Comparison of ENCODE assay signal across 13 cellular contexts in the genomic region with DNA sequence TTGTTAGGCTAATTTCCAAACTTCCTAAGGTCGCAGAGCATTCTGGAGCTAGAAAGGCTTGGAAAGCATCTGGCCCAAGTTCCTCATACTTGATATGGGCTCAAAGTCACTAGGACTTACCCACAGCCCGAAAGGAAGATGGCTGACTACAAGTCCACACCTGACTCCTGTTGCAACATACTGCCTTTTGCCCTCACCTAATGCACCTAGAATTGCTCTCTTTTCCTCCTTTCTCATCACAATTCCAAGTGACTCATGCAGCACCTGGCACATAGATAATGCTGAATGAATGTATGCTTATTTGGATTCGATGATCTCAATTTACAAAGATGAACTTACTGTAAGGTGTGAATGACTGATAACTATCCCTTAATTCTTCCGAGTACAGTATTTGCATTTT.
DNase-seq lines count a peak whose midpoint lies in the region; ATAC-seq, FAIRE-seq and TF ChIP-seq lines count a peak whose summit lies in the region.
"Had no signal": no experiment of that assay in that cellular context is flagged by ENCODE, and none has a peak within 500 bp of the region (broad histone marks: within the 10 kb centered on the region; RNA-seq: fewer than 3 reads in every experiment).

No MANE protein-coding gene starts in this region.

- WGBS in H1 (ENCODE audit: extremely low coverage in 1 of 2, insufficient coverage in 1 of 2, insufficient read length in 1 of 2, insufficient replicate concordance in 2 of 2, low coverage in 1 of 2, low lambda C conversion rate in 2 of 2, missing lambda C conversion rate in 1 of 2), 2 experiments = 93% methylated on average over 4 of the region's 4 CpGs; no CpG with 5 or more reads in 1 of the 2 experiments
- WGBS in right lobe of liver (ENCODE audit: insufficient coverage, low coverage, low lambda C conversion rate, missing lambda C conversion rate) = 46% methylated on average over 4 of the region's 4 CpGs

- H3K23me2 ChIP-seq in H1 (ENCODE audit: low read depth, low read length) = no peaks in the 10 kb centered on the region

- no peak overlapping the region for H4K91ac ChIP-seq in H1 (replicated peaks; ENCODE audit: insufficient read length, low read length)

- H4K20me1 ChIP-seq in H1 (replicated peaks in 1 of 2; ENCODE audit: control insufficient read depth in 1 of 2, insufficient read depth in 2 of 2, low read length in 2 of 2) = peaks cover 0 to 5% of the 10 kb centered on the region in 2 experiments

- no peak overlapping the region for H3K9ac ChIP-seq in H1 (replicated peaks in 1 of 4; ENCODE audit: extremely low read depth in 1 of 4, low read depth in 3 of 4, low read length in 3 of 4)

- H2BK15ac ChIP-seq in H1 (ENCODE audit: low read length) = no peak overlapping the region

- no peak overlapping the region for H3K18ac ChIP-seq in H1 (ENCODE audit: extremely low read depth, low read length)

- H2BK12ac ChIP-seq in H1 (ENCODE audit: low read depth, low read length) = no peak overlapping the region

- no peaks in the 10 kb centered on the region for H3K9me3 ChIP-seq in left ventricle myocardium inferior (replicated peaks)
- no peaks in the 10 kb centered on the region for H3K9me3 ChIP-seq in H1 (ENCODE audit: insufficient read depth in 2 of 2, low read depth in 1 of 2, low read length in 1 of 2)
- no peaks in the 10 kb centered on the region for H3K9me3 ChIP-seq in right lobe of liver
- H3K9me3 ChIP-seq: BE2C, prostate gland, tibial nerve had no signal

- H3K27ac ChIP-seq in left ventricle myocardium inferior (replicated peaks) = peak overlapping the region; percentile 92
- H3K27ac ChIP-seq in H1 (ENCODE audit: low read depth, low read length) = no peak overlapping the region
- peak overlapping the region; percentile 23 to 81 (median 37) for H3K27ac ChIP-seq in right lobe of liver

- H3K4me1 ChIP-seq in left ventricle myocardium inferior (peaks cover 99% of the 10 kb centered on the region), H1 (replicated peaks in 1 of 4; ENCODE audit: control insufficient read depth in 3 of 4, insufficient read depth in 4 of 4, low read length in 3 of 4) (peaks cover 0 to 2% (median 0%) of the 10 kb centered on the region in 4 experiments; a peak in 2 of 7 replicates), right lobe of liver (peaks cover 0 to 25% (median 2%) of the 10 kb centered on the region in 4 donors)
- H3K4me1 ChIP-seq: BE2C, prostate gland had no signal

- H3K79me2 ChIP-seq in H1 (ENCODE audit: control insufficient read depth in 1 of 2, insufficient read depth in 2 of 2, low read length in 2 of 2) = no peaks in the 10 kb centered on the region

- H3K4me3 ChIP-seq in left ventricle myocardium inferior = no peak overlapping the region
- no peak overlapping the region for H3K4me3 ChIP-seq in H1 (ENCODE audit: extremely low read depth in 1 of 4, insufficient read depth in 2 of 4, low read depth in 3 of 4, low read length in 4 of 4)
- H3K4me3 ChIP-seq in right lobe of liver = no peak overlapping the region
- H3K4me3 ChIP-seq: prostate gland, smooth muscle cell, tibial nerve had no signal

- no peak overlapping the region for H3K56ac ChIP-seq in H1 (replicated peaks; ENCODE audit: insufficient read length, low read depth, low read length)

- POLR2A ChIA-PET in H1 (lab: Charles Lee; ENCODE audit: partially characterized antibody) = no interaction called here

- no peak overlapping the region for H2BK20ac ChIP-seq in H1 (ENCODE audit: low read length)

- no peak for TF ChIP-seq POLR2A in H1 (IDR thresholded peaks at IDR 0.05; ENCODE audit: control extremely low read depth in 1 of 2, low read depth in 2 of 2, low read length in 2 of 2)
- no peak for TF ChIP-seq POLR2A in right lobe of liver (IDR thresholded peaks at IDR 0.05)

- H3K27me3 ChIP-seq in left ventricle myocardium inferior (ENCODE audit: low read depth) (no peaks in the 10 kb centered on the region), H1 (replicated peaks in 1 of 4; ENCODE audit: control insufficient read depth in 3 of 4, extremely low read depth in 1 of 4, insufficient read depth in 3 of 4, low read length in 3 of 4) (no peaks in the 10 kb centered on the region), right lobe of liver (no peaks in the 10 kb centered on the region)
- H3K27me3 ChIP-seq: BE2C, tibial nerve had no signal

- H2BK120ac ChIP-seq in H1 (replicated peaks; ENCODE audit: low read depth, low read length) = no peak overlapping the region

- no peak overlapping the region for H3K4me2 ChIP-seq in H1 (ENCODE audit: insufficient read depth in 1 of 2, low read depth in 2 of 2, low read length in 2 of 2)
- H3K4me2 ChIP-seq: smooth muscle cell had no signal

- H3K4ac ChIP-seq in H1 (replicated peaks; ENCODE audit: insufficient read length, low read depth, low read length) = no peak overlapping the region

- no peak for TF ChIP-seq EP300 in H1 (IDR thresholded peaks at IDR 0.05; ENCODE audit: borderline replicate concordance in 1 of 2, low read depth in 2 of 2, low read length in 2 of 2)

- intact Hi-C loops in left ventricle myocardium inferior (cut with micrococcal nuclease) (loop anchor here (5.0 to 10.0 kb wide), 2 partner anchors 125 to 173 kb away; no protein-coding TSS in a partner anchor), left cardiac atrium (cut with DNase I) (loop anchor here (1.0 to 10.0 kb wide), 4 partner anchors 38 to 172 kb away; partner anchors contain the start of gene SORBS1 (in 1 of the 2)), right lobe of liver (cut with DNase I) (loop anchor here (5.0 to 10.0 kb wide), 3 partner anchors 135 to 173 kb away; partner anchors contain the start of gene SORBS1 (in 1 of the 2))

- no peak overlapping the region for H3K14ac ChIP-seq in H1 (ENCODE audit: insufficient read length)

- peaks cover 30% of the 10 kb centered on the region for H3K36me3 ChIP-seq in left ventricle myocardium inferior
- H3K36me3 ChIP-seq in H1 (ENCODE audit: control insufficient read depth in 2 of 4, insufficient read depth in 4 of 4, low read length in 3 of 4) = peaks cover 0 to 8% (median 2%) of the 10 kb centered on the region in 4 experiments; a peak in 3 of 8 replicates
- H3K36me3 ChIP-seq in right lobe of liver = peaks cover 0 to 38% (median 14%) of the 10 kb centered on the region in 4 donors
- H3K36me3 ChIP-seq: BE2C, prostate gland, tibial nerve had no signal

- no peaks in the 10 kb centered on the region for H3K79me1 ChIP-seq in H1 (ENCODE audit: low read depth, low read length)

- 0 out of 2 replicates have a peak overlapping the region, but pooled peaks have one; percentile 31 for H4K8ac ChIP-seq in H1 (ENCODE audit: extremely low read depth, insufficient read depth, low read length)

- H2AFZ ChIP-seq in H1 (ENCODE audit: low read length) = no peak overlapping the region

- H4K5ac ChIP-seq in H1 (ENCODE audit: insufficient read length, low read depth, low read length) = no peak overlapping the region

- DNase-seq in left ventricle myocardium inferior = no peak
- no peak for DNase-seq in left cardiac atrium
- DNase-seq in H1 (ENCODE audit: low read depth in 1 of 2, low spot score in 2 of 2) = no peak
- DNase-seq in right lobe of liver = no peak
- DNase-seq in ureter (ENCODE audit: low spot score) = peak; percentile 67
- no peak for DNase-seq in NCI-H2081 (lab: John Stamatoyannopoulos, UW)
- no peak for DNase-seq in midbrain (lab: John Stamatoyannopoulos, UW)
- DNase-seq: NCI-H1105 had no signal

- CTCF ChIA-PET in H1 (lab: Charles Lee; ENCODE audit: partially characterized antibody) = interaction anchor here (0.9 to 13.9 kb wide), 34 partner anchors 9 to 296 kb away, joined by 3 to 304 read pairs (median 10); no protein-coding TSS in a partner anchor

- no peak for ATAC-seq in left cardiac atrium
- peak; percentile 22 to 60 (median 40) for ATAC-seq in right lobe of liver
- ATAC-seq in GM21529 (IDR thresholded peaks at IDR 0.05; ENCODE audit: unreplicated experiment) = no peak

- H3K23ac ChIP-seq in H1 (ENCODE audit: insufficient read length) = no peak overlapping the region

- TF ChIP-seq RAD21 in H1 (IDR thresholded peaks at IDR 0.05 in 1 of 2, conservative IDR thresholded peaks at IDR 0.05 in 1 of 2; ENCODE audit: low read depth in 2 of 2, low read length in 2 of 2) = no peak

- no peak for TF ChIP-seq CTCF in left ventricle myocardium inferior (IDR thresholded peaks at IDR 0.05; ENCODE audit: borderline replicate concordance)
- TF ChIP-seq CTCF in H1 (IDR thresholded peaks at IDR 0.05; ENCODE audit: control extremely low read depth in 1 of 3, insufficient read depth in 1 of 3, low read depth in 1 of 3, low read length in 3 of 3) = no peak
- TF ChIP-seq CTCF in right lobe of liver (IDR thresholded peaks at IDR 0.05) = no peak

- no peak overlapping the region for H2BK5ac ChIP-seq in H1 (ENCODE audit: low read depth, low read length)

- H2AK5ac ChIP-seq in H1 (ENCODE audit: low read depth, low read length) = no peak overlapping the region; the same call in 1 of the 2 replicates

- FAIRE-seq in H1 (lab: Jason Lieb, UNC) = no peak

TF ChIP-seq in H1, 55 proteins besides CTCF, POLR2A, EP300 and RAD21:
- TF ChIP-seq SAP30 (IDR thresholded peaks at IDR 0.05; ENCODE audit: insufficient read depth, insufficient replicate concordance, low read length) = no peak
- no peak for TF ChIP-seq CBX8 (IDR thresholded peaks at IDR 0.05; ENCODE audit: borderline replicate concordance, low read depth, low read length)
- no peak for TF ChIP-seq SP4 (IDR thresholded peaks at IDR 0.05; ENCODE audit: low read length)
- TF ChIP-seq BCL11A (IDR thresholded peaks at IDR 0.05; ENCODE audit: low read depth in 2 of 2, low read length in 2 of 2) = no peak
- TF ChIP-seq GTF2F1 (IDR thresholded peaks at IDR 0.05; ENCODE audit: borderline replicate concordance, low read depth, low read length) = no peak
- no peak for TF ChIP-seq BACH1 (IDR thresholded peaks at IDR 0.05; ENCODE audit: low read length)
- TF ChIP-seq POU5F1 (IDR thresholded peaks at IDR 0.05; ENCODE audit: low read depth, low read length) = no peak
- TF ChIP-seq ZNF274 (IDR thresholded peaks at IDR 0.05; ENCODE audit: borderline replicate concordance, extremely low read depth, low read length) = no peak
- TF ChIP-seq TCF12 (IDR thresholded peaks at IDR 0.05; ENCODE audit: low read depth, low read length) = no peak
- no peak for TF ChIP-seq MAFK (IDR thresholded peaks at IDR 0.05; ENCODE audit: low read depth, low read length)

Comparison
In these comparisons a context has a peak if more than half of its experiments do, and no peak if none do; other contexts are left out.
1. ATAC-seq: peak in right lobe of liver (4 of 4); none in left cardiac atrium (0 of 2) and GM21529 (single experiment).